ENCODE assay signal across 8 cellular contexts in genomic region chr1:1021010-1021845, GRCh38. TPM values are rescaled to one million over a fixed set of nuclear protein-coding genes. Genes with fewer than 3 reads are reported as not detected.
DNase-seq lines count a peak whose midpoint lies in the region; ATAC-seq and TF ChIP-seq lines count a peak whose summit lies in the region.

No MANE protein-coding gene starts in this region.

- no peak overlapping the region for H3K27ac ChIP-seq in mesodermal cell (ENCODE audit: low read depth, low read length, severe bottlenecking)

- H3K4me3 Mint-ChIP-seq in dendritic cell treated with granulocyte-macrophage colony-stimulating factor and Interleukin-4, amounts not matched to agents 40 ng/mL and 50 ng/mL, for 4 days, result peak overlapping the region; percentile 78

- H3K36me3 ChIP-seq in mesodermal cell (ENCODE audit: control insufficient read depth, insufficient read depth, low read length), result peaks cover 10% of the 10 kb centered on the region

- DNase-seq in NCI-H345 (lab: John Stamatoyannopoulos, UW), result peak; percentile 58
- no peak for DNase-seq in NCI-H345 treated with DMSO at 0.1 percent for 48 hours (lab: John Stamatoyannopoulos, UW; ENCODE audit: unreplicated experiment)
- peak; percentile 26 for DNase-seq in NCI-H748 treated with DMSO at 0.1 percent for 48 hours (lab: John Stamatoyannopoulos, UW)
- no peak for DNase-seq in DMS114 treated with DMSO at 0.1 percent for 48 hours (lab: John Stamatoyannopoulos, UW; ENCODE audit: unreplicated experiment)
- DNase-seq in GM10266 (ENCODE audit: extremely low spot score), result no peak

- H3K9me3 ChIP-seq in mesodermal cell (ENCODE audit: control insufficient read depth, low read length), result no peaks in the 10 kb centered on the region

- WGBS in mesodermal cell (ENCODE audit: insufficient coverage in 2 of 2), 2 experiments, result 19 to 26% methylated on average over 18 to 23 of the region's 32 CpGs

- H3K9me3 Mint-ChIP-seq in dendritic cell treated with granulocyte-macrophage colony-stimulating factor and Interleukin-4, amounts not matched to agents 40 ng/mL and 50 ng/mL, for 4 days, result no peaks in the 10 kb centered on the region

- peaks cover 31% of the 10 kb centered on the region for H3K36me3 Mint-ChIP-seq in dendritic cell treated with granulocyte-macrophage colony-stimulating factor and Interleukin-4, amounts not matched to agents 40 ng/mL and 50 ng/mL, for 4 days (ENCODE audit: low read depth)

- H3K4me3 ChIP-seq in mesodermal cell (ENCODE audit: extremely low read depth, insufficient read depth, low read length, poor library complexity, severe bottlenecking), result peak overlapping the region; percentile 58

- no peak for TF ChIP-seq CTCF in GM10266 (IDR thresholded peaks at IDR 0.05; ENCODE audit: control insufficient read depth, insufficient read depth, low read depth, missing control alignments)

- H3K4me1 ChIP-seq in mesodermal cell (ENCODE audit: control insufficient read depth, insufficient read depth, low read length, poor library complexity, severe bottlenecking), result peaks cover 42% of the 10 kb centered on the region

- peaks cover 32% of the 10 kb centered on the region for H3K4me1 Mint-ChIP-seq in dendritic cell treated with granulocyte-macrophage colony-stimulating factor and Interleukin-4, amounts not matched to agents 40 ng/mL and 50 ng/mL, for 4 days (ENCODE audit: low read depth)

- no peak for ATAC-seq in GM21723 (IDR thresholded peaks at IDR 0.05; ENCODE audit: unreplicated experiment)

- H3K27ac Mint-ChIP-seq in dendritic cell treated with granulocyte-macrophage colony-stimulating factor and Interleukin-4, amounts not matched to agents 40 ng/mL and 50 ng/mL, for 4 days, result peak overlapping the region; percentile 67

- peaks cover 48% of the 10 kb centered on the region for H3K27me3 Mint-ChIP-seq in dendritic cell treated with granulocyte-macrophage colony-stimulating factor and Interleukin-4, amounts not matched to agents 40 ng/mL and 50 ng/mL, for 4 days

- intact Hi-C loops in dendritic cell treated with granulocyte-macrophage colony-stimulating factor and Interleukin-4, amounts not matched to agents 40 ng/mL and 50 ng/mL, for 4 days (cut with micrococcal nuclease), result no loop called here

RNA-seq across cellular contexts. Expression of gene AGRN, which starts 1.3 kb away (rescaled TPM):
- 116 TPM for polyA plus RNA-seq in mesodermal cell (2013, experiment 1 of 2)
- 88.7 TPM for polyA plus RNA-seq in mesodermal cell (2013, experiment 2 of 2)

RNA-seq across cellular contexts. Expression of gene ISG15, which starts 7.9 kb away (rescaled TPM):
- polyA plus RNA-seq in mesodermal cell (2013, experiment 1 of 2), result 53.2 TPM
- 44.4 TPM for polyA plus RNA-seq in mesodermal cell (2013, experiment 2 of 2)

RNA-seq across cellular contexts. Expression of gene HES4, which starts 21.3 kb away (rescaled TPM):
- 59.5 TPM for polyA plus RNA-seq in mesodermal cell (2013, experiment 1 of 2)
- polyA plus RNA-seq in mesodermal cell (2013, experiment 2 of 2), result 35.5 TPM

RNA-seq across cellular contexts. Expression of gene PERM1, which starts 39.3 kb away (rescaled TPM):
- not detected for polyA plus RNA-seq in mesodermal cell (2013, experiment 1 of 2)
- polyA plus RNA-seq in mesodermal cell (2013, experiment 2 of 2), result not detected

RNA-seq across cellular contexts. Expression of gene RNF223, which starts 52.9 kb away (rescaled TPM):
- not detected for polyA plus RNA-seq in mesodermal cell (2013, experiment 1 of 2)
- polyA plus RNA-seq in mesodermal cell (2013, experiment 2 of 2), result not detected

Comparison
In these comparisons a context has a peak if more than half of its experiments do, and no peak if none do; other contexts are left out.
1. DNase-seq: peak in NCI-H345 (single experiment) and NCI-H748 treated with DMSO at 0.1 percent for 48 hours (single experiment); none in NCI-H345 treated with DMSO at 0.1 percent for 48 hours (single experiment), DMS114 treated with DMSO at 0.1 percent for 48 hours (single experiment) and GM10266 (single experiment).